In genomic region chr12:57461326-57461903, GRCh38 we compare ENCODE assay signal across 8 cellular contexts. TPM values are rescaled to one million over a fixed set of nuclear protein-coding genes. Genes with fewer than 3 reads are reported as not detected.
DNase-seq lines count a peak whose midpoint lies in the region; ATAC-seq and TF ChIP-seq lines count a peak whose summit lies in the region.

No MANE protein-coding gene starts in this region.

- H2AFZ ChIP-seq in parathyroid adenoma = peak overlapping the region; percentile 2

- no peaks in the 10 kb centered on the region for H4K20me1 ChIP-seq in DOHH2 (ENCODE audit: control insufficient read depth, insufficient read depth, low read depth, low read length)

- H3K9me3 ChIP-seq in DOHH2 (ENCODE audit: control insufficient read depth, insufficient read depth, low read length) = no peaks in the 10 kb centered on the region
- H3K9me3 ChIP-seq in heart right ventricle = no peaks in the 10 kb centered on the region
- no peaks in the 10 kb centered on the region for H3K9me3 ChIP-seq in parathyroid adenoma (ENCODE audit: control insufficient read depth, low read length)

- no peaks in the 10 kb centered on the region for H3K79me2 ChIP-seq in DOHH2 (ENCODE audit: control insufficient read depth, low read length)
- H3K79me2 ChIP-seq in parathyroid adenoma = no peaks in the 10 kb centered on the region

- H3K4me3 ChIP-seq in DOHH2 (ENCODE audit: low read length) (peak overlapping the region; percentile 83), heart right ventricle (peak overlapping the region; percentile 33 to 91 (median 70)), parathyroid adenoma (ENCODE audit: low read depth, low read length) (peak overlapping the region; percentile 72)

- H3K4me2 ChIP-seq in DOHH2 (ENCODE audit: low read length) = peak overlapping the region; percentile 92
- peak overlapping the region; percentile 81 for H3K4me2 ChIP-seq in parathyroid adenoma (ENCODE audit: low read length)

- peak; percentile 32 to 73 (median 52) for ATAC-seq in heart right ventricle
- no peak for ATAC-seq in HG02763 (IDR thresholded peaks at IDR 0.05; ENCODE audit: unreplicated experiment)
- ATAC-seq in HG02884 (IDR thresholded peaks at IDR 0.05; ENCODE audit: unreplicated experiment) = no peak

- H3K4me1 ChIP-seq in DOHH2 (ENCODE audit: control insufficient read depth, low read length) = peaks cover 33% of the 10 kb centered on the region
- peaks cover 5 to 41% (median 28%) of the 10 kb centered on the region in 9 donors for H3K4me1 ChIP-seq in heart right ventricle
- peaks cover 8% of the 10 kb centered on the region for H3K4me1 ChIP-seq in parathyroid adenoma

- H3F3A ChIP-seq in DOHH2 (ENCODE audit: control insufficient read depth, insufficient read depth) = peaks cover 19% of the 10 kb centered on the region; the same call in 1 of the 2 replicates

- H3K27ac ChIP-seq in DOHH2 (ENCODE audit: low read depth, low read length) = no peak overlapping the region
- H3K27ac ChIP-seq in heart right ventricle = peak overlapping the region in 7 of 10 donors; percentile 49 to 76 (median 71)
- no peak overlapping the region for H3K27ac ChIP-seq in parathyroid adenoma

- no peak for TF ChIP-seq CTCF in DOHH2 (IDR thresholded peaks at IDR 0.05; ENCODE audit: low read depth, low read length, poor library complexity, severe bottlenecking)
- no peak for TF ChIP-seq CTCF in heart right ventricle (IDR thresholded peaks at IDR 0.05)
- no peak for TF ChIP-seq CTCF in parathyroid adenoma (IDR thresholded peaks at IDR 0.05)

- intact Hi-C loops in heart right ventricle (cut with DNase I) = loop anchor here in 3 of 10 donors (5.0 to 10.0 kb wide), 3 partner anchors 161 to 247 kb away; partner anchors contain the start of gene NXPH4 (in 1 of the 3)

- peaks cover 5% of the 10 kb centered on the region; the same call in 1 of the 2 replicates for H3K27me3 ChIP-seq in DOHH2 (ENCODE audit: control insufficient read depth, low read length)
- peaks cover 0 to 20% (median 0%) of the 10 kb centered on the region in 7 donors for H3K27me3 ChIP-seq in heart right ventricle
- H3K27me3 ChIP-seq in parathyroid adenoma (ENCODE audit: control insufficient read depth, insufficient read depth, low read length) = no peaks in the 10 kb centered on the region

- DNase-seq in LHCN-M2 (ENCODE audit: low read depth) (peak; percentile 45), heart right ventricle (peak; percentile 67 to 71), GM19240 (ENCODE audit: insufficient read length, low spot score) (no peak)
- peak; percentile 28 for DNase-seq in activated naive CD4-positive, alpha-beta T cell treated with Interleukin-2 at 50 U/mL for 16 hours

- H3K9ac ChIP-seq in parathyroid adenoma = no peak overlapping the region

- no peaks in the 10 kb centered on the region for H3K9me2 ChIP-seq in DOHH2 (replicated peaks; ENCODE audit: control insufficient read depth, low read length)

- H3K36me3 ChIP-seq in DOHH2 (ENCODE audit: control insufficient read depth, low read length) = no peaks in the 10 kb centered on the region
- no peaks in the 10 kb centered on the region for H3K36me3 ChIP-seq in heart right ventricle
- no peaks in the 10 kb centered on the region for H3K36me3 ChIP-seq in parathyroid adenoma (ENCODE audit: control insufficient read depth, insufficient read depth, low read length)

- WGBS in heart right ventricle, 2 donors = 0 to 1% methylated on average over 28 to 29 of the region's 29 CpGs

RNA-seq across cellular contexts. Expression of gene GLI1, which starts 1.8 kb away (rescaled TPM):
- 1.1 and 1.2 TPM in 2 replicates for total RNA-seq in LHCN-M2 (2014; rRNA removed)
- polyA plus RNA-seq in LHCN-M2 (2012) = 4.4 TPM
- 1 to 10 TPM in 2 of 10 donors, under 1 TPM in 8; 0.12 to 1.2 (median 0.63) TPM for total RNA-seq in heart right ventricle
- under 1 TPM; 0.15 to 0.45 TPM for polyA plus RNA-seq in heart right ventricle

RNA-seq across cellular contexts. Expression of gene INHBE, which starts 6.3 kb away (rescaled TPM):
- 0.26 and 0.40 TPM in 2 replicates for total RNA-seq in LHCN-M2 (2014; rRNA removed)
- polyA plus RNA-seq in LHCN-M2 (2012) = 0.12 TPM
- total RNA-seq in heart right ventricle = 1 to 10 TPM in 3 of 10 donors, under 1 TPM in 3, not detected in 4; 0.09 to 1.2 (median 0.71) TPM
- polyA plus RNA-seq in heart right ventricle = under 1 TPM in 1 of 2 donors, not detected in 1; 0.01 TPM

RNA-seq across cellular contexts. Expression of gene ARHGAP9, which starts 18.3 kb away (rescaled TPM):
- 0.23 TPM in 1 of 2 replicates, not detected in the other for total RNA-seq in LHCN-M2 (2014; rRNA removed)
- polyA plus RNA-seq in LHCN-M2 (2012) = 0.21 TPM
- 10 to 100 TPM in 2 of 10 donors, 1 to 10 TPM in 7, under 1 TPM in 1; 0.83 to 17.7 (median 3.8) TPM for total RNA-seq in heart right ventricle
- 1 to 10 TPM; 1.8 to 6.7 TPM for polyA plus RNA-seq in heart right ventricle

RNA-seq across cellular contexts. Expression of gene MARS1, which starts 26.5 kb away (rescaled TPM):
- total RNA-seq in LHCN-M2 (2014; rRNA removed) (80.1 and 92.7 TPM in 2 replicates), heart right ventricle (100 to 1,000 TPM in 1 of 10 donors, 10 to 100 TPM in 9; 56.7 to 105 (median 72.5) TPM)
- 116 TPM for polyA plus RNA-seq in LHCN-M2 (2012)
- 100 to 1,000 TPM in 1 of 2 donors, 10 to 100 TPM in 1; 94.7 to 108 TPM for polyA plus RNA-seq in heart right ventricle

RNA-seq across cellular contexts. Expression of gene INHBC, which starts 26.8 kb away (rescaled TPM):
- total RNA-seq in LHCN-M2 (2014; rRNA removed) (not detected in 2 replicates), heart right ventricle (under 1 TPM in 1 of 10 donors, not detected in 9; 0.13 TPM)
- polyA plus RNA-seq in LHCN-M2 (2012) = not detected
- under 1 TPM in 1 of 2 donors, not detected in 1; 0.03 TPM for polyA plus RNA-seq in heart right ventricle

Comparison
In these comparisons a context has a peak if more than half of its experiments do, and no peak if none do; other contexts are left out.
1. H3K27ac ChIP-seq: peak in heart right ventricle (7 of 10); none in DOHH2 (single experiment) and parathyroid adenoma (single experiment).
2. ATAC-seq: peak in heart right ventricle (8 of 8); none in HG02763 (single experiment) and HG02884 (single experiment).
3. Peak in every context shown above with its lines, with median percentiles within 50 percentile points of each other: H3K4me3 ChIP-seq.